Comparison of ENCODE assay signal across 7 cellular contexts in the genomic region with DNA sequence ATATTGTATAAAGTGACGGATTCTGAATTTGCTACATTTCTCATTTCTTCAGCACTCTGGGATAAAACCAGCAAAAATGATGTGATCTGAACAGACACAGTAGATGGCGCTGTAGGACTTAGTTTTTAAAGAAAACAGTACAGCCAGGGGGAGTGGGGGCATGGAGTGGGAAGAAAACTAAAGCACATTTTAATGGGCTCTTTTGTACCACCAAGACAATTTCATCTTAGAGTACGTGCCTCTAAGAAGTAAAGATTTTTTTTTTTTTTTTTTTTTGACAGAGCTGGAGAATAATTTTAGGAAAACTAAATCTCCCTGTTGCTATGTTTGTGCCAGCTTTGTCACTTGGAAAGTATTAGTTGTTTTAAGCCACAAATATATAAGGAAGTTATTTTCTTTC.
DNase-seq lines count a peak whose midpoint lies in the region; ATAC-seq and TF ChIP-seq lines count a peak whose summit lies in the region.

No MANE protein-coding gene starts in this region.

- no peak overlapping the region for H3K27ac ChIP-seq in brain microvascular endothelial cell

- peak; percentile 51 for DNase-seq in GM04504 (ENCODE audit: low read depth)
- peak; percentile 66 for DNase-seq in MV-4-11 (lab: John Stamatoyannopoulos, UW)
- peak; percentile 21 for DNase-seq in SHP77 treated with DMSO at 0.1 percent for 48 hours (lab: John Stamatoyannopoulos, UW)
- peak; percentile 89 for DNase-seq in brain microvascular endothelial cell
- DNase-seq in iris pigment epithelial cell (ENCODE audit: low read depth) = peak; percentile 90
- peak; percentile 56 for DNase-seq in stimulated activated CD4-positive, alpha-beta T cell treated with anti-CD3 and anti-CD28 coated beads, Interleukin-15, amount 100 ng/mL, for 24 hours

- H3K36me3 ChIP-seq in brain microvascular endothelial cell (replicated peaks) = no peaks in the 10 kb centered on the region

- no peaks in the 10 kb centered on the region for H3K27me3 ChIP-seq in brain microvascular endothelial cell (replicated peaks)

- in situ Hi-C loops in brain microvascular endothelial cell (cut with HindIII; ENCODE audit: low pct_ligation_motif_present, low sequenced_read_pairs) = loop anchor here (25.0 kb wide), 1 partner anchor 868 kb away; no protein-coding TSS in a partner anchor

- ATAC-seq in HG02798 (IDR thresholded peaks at IDR 0.05; ENCODE audit: poor library complexity, unreplicated experiment) = no peak

- no peak overlapping the region for H3K4me3 ChIP-seq in brain microvascular endothelial cell (ENCODE audit: low read depth, low read length)

- TF ChIP-seq CTCF in brain microvascular endothelial cell (IDR thresholded peaks at IDR 0.05; ENCODE audit: low read depth, low read length, missing control alignments) = peak; percentile 66

Comparison
In these comparisons a context has a peak if more than half of its experiments do, and no peak if none do; other contexts are left out.
1. DNase-seq: peak in every context shown above with its lines; median percentile 90 in iris pigment epithelial cell; 89 in brain microvascular endothelial cell; 66 in MV-4-11; 56 in stimulated activated CD4-positive, alpha-beta T cell treated with anti-CD3 and anti-CD28 coated beads, Interleukin-15, amount 100 ng/mL, for 24 hours; 51 in GM04504; 21 in SHP77 treated with DMSO at 0.1 percent for 48 hours.